ENCODE assay signal across 8 cellular contexts in genomic region chr22:29344137-29344536, GRCh38. TPM values are rescaled to one million over a fixed set of nuclear protein-coding genes. Genes with fewer than 3 reads are reported as not detected.
A peak's percentile ranks its signal among the peaks of the same experiment; 100 is the strongest.
DNase-seq lines count a peak whose midpoint lies in the region; ATAC-seq and TF ChIP-seq lines count a peak whose summit lies in the region.

No MANE protein-coding gene starts in this region.

- no peaks in the 10 kb centered on the region for H3K79me2 ChIP-seq in fibroblast of lung (ENCODE audit: control insufficient read depth, insufficient read depth, low read length)

- H3K36me3 Mint-ChIP-seq in endothelial cell (ENCODE audit: low read depth, unreplicated experiment) = peaks cover 51% of the 10 kb centered on the region

- H3K4me2 ChIP-seq in fibroblast of lung (ENCODE audit: extremely low read depth, insufficient read depth, low read length) = no peak overlapping the region

- peaks cover 5% of the 10 kb centered on the region for H3K27me3 Mint-ChIP-seq in endothelial cell (ENCODE audit: unreplicated experiment)

- peaks cover 4% of the 10 kb centered on the region for H3K4me1 Mint-ChIP-seq in endothelial cell (ENCODE audit: unreplicated experiment)

- DNase-seq in GM04503 (ENCODE audit: low read depth) (peak; percentile 90), NCI-H510A treated with DMSO at 0.1 percent for 48 hours (lab: John Stamatoyannopoulos, UW) (peak; percentile 78), fibroblast of lung (ENCODE audit: low read depth in 2 of 2) (peak; percentile 29 to 99), pons (ENCODE audit: low spot score) (peak; percentile 54), endothelial cell (ENCODE audit: low spot score) (no peak)
- DNase-seq in effector CD8-positive, alpha-beta T cell (lab: John Stamatoyannopoulos, UW) = no peak

- no peaks in the 10 kb centered on the region for H3K9me3 ChIP-seq in fibroblast of lung (ENCODE audit: control insufficient read depth, insufficient read depth, low read depth, low read length)

- H3K36me3 ChIP-seq in fibroblast of lung (ENCODE audit: control insufficient read depth, insufficient read depth, low read length) = peaks cover 32% of the 10 kb centered on the region

- no peak overlapping the region for H3K4me3 ChIP-seq in fibroblast of lung (replicated peaks in 1 of 4; ENCODE audit: control extremely low read depth in 1 of 4, insufficient read depth in 1 of 4, low read depth in 3 of 4, low read length in 4 of 4)

- no peak overlapping the region for H3K9ac ChIP-seq in fibroblast of lung (ENCODE audit: insufficient read depth, low read length)

- no peaks in the 10 kb centered on the region for H3K9me3 Mint-ChIP-seq in endothelial cell (ENCODE audit: unreplicated experiment)

- no peak overlapping the region for H3K4me3 Mint-ChIP-seq in endothelial cell (ENCODE audit: unreplicated experiment)

- no peak overlapping the region for H2AFZ ChIP-seq in fibroblast of lung (ENCODE audit: low read length)

- peaks cover 3% of the 10 kb centered on the region for H3K4me1 ChIP-seq in fibroblast of lung (ENCODE audit: control insufficient read depth, extremely low read depth, insufficient read depth, low read length)

- no peaks in the 10 kb centered on the region for H4K20me1 ChIP-seq in fibroblast of lung (ENCODE audit: control insufficient read depth, extremely low read depth, insufficient read depth, low read length)

- ATAC-seq in HG02623 (IDR thresholded peaks at IDR 0.05; ENCODE audit: unreplicated experiment) (no peak), GM21423 (IDR thresholded peaks at IDR 0.05; ENCODE audit: unreplicated experiment) (no peak)

- no peak overlapping the region for H3K27ac ChIP-seq in fibroblast of lung (ENCODE audit: insufficient read depth, low read length)

- H3K27ac Mint-ChIP-seq in endothelial cell (ENCODE audit: unreplicated experiment) = no peak overlapping the region

- no peaks in the 10 kb centered on the region for H3K27me3 ChIP-seq in fibroblast of lung (ENCODE audit: control insufficient read depth, insufficient read depth, low read length)

- TF ChIP-seq CTCF in fibroblast of lung (conservative IDR thresholded peaks at IDR 0.05 in 1 of 2, IDR thresholded peaks at IDR 0.05 in 1 of 2; ENCODE audit: low read depth in 1 of 2, low read length in 2 of 2) (no peak), endothelial cell (IDR thresholded peaks at IDR 0.05; ENCODE audit: unreplicated experiment) (no peak)

RNA-seq across cellular contexts. Expression of gene RASL10A, which starts 28.6 kb away (rescaled TPM):
- total RNA-seq in fibroblast of lung (not detected in 2 replicates), endothelial cell (ENCODE audit: unreplicated experiment) (30.1 TPM)
- not detected in 2 replicates for polyA plus RNA-seq in fibroblast of lung
- not detected in 2 replicates for polyA plus RNA-seq in fibroblast of lung (2012)
- not detected in 2 replicates for polyA minus RNA-seq in fibroblast of lung (ENCODE audit: low replicate concordance)

RNA-seq across cellular contexts. Expression of gene GAS2L1, which starts 37.7 kb away (rescaled TPM):
- total RNA-seq in fibroblast of lung (6.9 and 8.9 TPM in 2 replicates), endothelial cell (ENCODE audit: unreplicated experiment) (33.6 TPM)
- 5.4 and 7.5 TPM in 2 replicates for polyA plus RNA-seq in fibroblast of lung
- polyA plus RNA-seq in fibroblast of lung (2012) = 14.0 and 20.5 TPM in 2 replicates
- polyA minus RNA-seq in fibroblast of lung (ENCODE audit: low replicate concordance) = 6.9 and 8.0 TPM in 2 replicates

RNA-seq across cellular contexts. Expression of gene AP1B1, which starts 44.2 kb away (rescaled TPM):
- 26.2 and 44.1 TPM in 2 replicates for total RNA-seq in fibroblast of lung
- 45.6 and 76.0 TPM in 2 replicates for polyA plus RNA-seq in fibroblast of lung
- polyA plus RNA-seq in fibroblast of lung (2012) = 48.5 and 68.2 TPM in 2 replicates
- polyA minus RNA-seq in fibroblast of lung (ENCODE audit: low replicate concordance) = 277 and 307 TPM in 2 replicates
- total RNA-seq in endothelial cell (ENCODE audit: unreplicated experiment) = 316 TPM

Comparison
In these comparisons a context has a peak if more than half of its experiments do, and no peak if none do; other contexts are left out.
1. DNase-seq: peak in GM04503 (single experiment), NCI-H510A treated with DMSO at 0.1 percent for 48 hours (single experiment), fibroblast of lung (2 of 2) and pons (single experiment); none in endothelial cell (single experiment) and effector CD8-positive, alpha-beta T cell (single experiment).
2. RNA of gene RASL10A, which starts 28.6 kb away (total RNA-seq): 30.1 TPM in endothelial cell (single experiment); not detected in fibroblast of lung; every median in the first group is over 10 times any median in the second.